Comparison of ENCODE assay signal across 7 cellular contexts in the genomic region with DNA sequence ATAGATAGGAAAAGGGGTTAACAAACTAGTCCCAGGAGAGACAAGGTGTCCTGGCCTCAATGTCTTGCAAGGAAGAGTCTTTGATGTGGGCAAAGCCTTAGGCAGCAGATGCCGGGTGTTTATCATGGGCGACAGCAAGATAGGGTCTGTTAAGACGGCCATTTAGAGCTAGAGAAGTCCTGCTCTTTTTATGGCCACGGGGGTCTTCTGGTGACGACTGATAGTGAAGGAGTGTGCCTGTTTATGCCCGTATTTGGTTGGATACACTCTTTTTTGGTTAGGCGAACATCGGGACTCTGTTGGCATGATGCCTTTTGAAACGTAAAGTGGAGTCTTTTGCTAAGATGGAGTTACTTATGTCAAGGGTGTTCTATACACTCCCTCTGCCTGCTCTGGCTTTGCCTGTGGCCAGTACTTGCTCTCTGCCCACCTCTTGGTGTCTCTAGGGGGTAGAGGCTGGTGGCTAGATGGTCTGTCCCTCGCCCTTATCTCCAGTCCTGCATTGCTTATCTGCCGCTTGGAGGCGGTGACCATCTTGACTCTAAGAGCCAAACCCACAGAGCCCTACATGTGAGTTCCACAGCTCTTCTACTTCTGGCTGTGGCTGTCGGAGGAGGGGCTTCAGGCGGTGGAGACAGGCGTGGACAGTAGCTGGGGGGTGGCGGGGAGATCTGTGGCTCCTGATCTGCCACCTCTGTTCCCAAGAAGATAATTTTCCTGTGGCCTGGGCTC. TPM values are rescaled to one million over a fixed set of nuclear protein-coding genes. Genes with fewer than 3 reads are reported as not detected.
DNase-seq lines count a peak whose midpoint lies in the region; ATAC-seq lines count a peak whose summit lies in the region.

No MANE protein-coding gene starts in this region.

- H3K4me1 Mint-ChIP-seq in activated CD4-positive, alpha-beta memory T cell treated with anti-CD3 and anti-CD28 coated beads, Interleukin-2, amount 10 ng/mL, durations not matched to agents 7 days and 5 days: peaks cover 50% of the 10 kb centered on the region
- H3K4me1 Mint-ChIP-seq in stimulated activated naive B cell treated with anti-CD40 and anti-IgM and Interleukin-4, amounts not matched to agents 10 μg/mL and 1 μg/mL and 100 μg/mL, for 72 hours: peaks cover 22 to 32% of the 10 kb centered on the region in 2 donors

- ATAC-seq in right cardiac atrium: no peak
- ATAC-seq in stimulated activated naive B cell treated with anti-CD40 and anti-IgM and Interleukin-4, amounts not matched to agents 10 μg/mL and 1 μg/mL and 100 μg/mL, for 72 hours (replicated peaks): no peak
- ATAC-seq in GM19455 (IDR thresholded peaks at IDR 0.05; ENCODE audit: unreplicated experiment): no peak
- ATAC-seq in HG03280 (IDR thresholded peaks at IDR 0.05; ENCODE audit: unreplicated experiment): no peak

- H3K9me3 ChIP-seq in HUES6 (ENCODE audit: control insufficient read depth, insufficient read depth, low read depth, low read length): no peaks in the 10 kb centered on the region
- no peaks in the 10 kb centered on the region for H3K9me3 ChIP-seq in right cardiac atrium (ENCODE audit: control insufficient read depth, low read length)

- POLR2A ChIA-PET in activated CD4-positive, alpha-beta memory T cell treated with anti-CD3 and anti-CD28 coated beads, Interleukin-2, amount 10 ng/mL, durations not matched to agents 7 days and 5 days (lab: Charles Lee): interaction anchor here (0.8 to 3.3 kb wide), 22 partner anchors 9 to 485 kb away, joined by 3 to 31 read pairs (median 5); a partner anchor contains a TSS

- CTCF ChIA-PET in activated CD4-positive, alpha-beta memory T cell treated with anti-CD3 and anti-CD28 coated beads, Interleukin-2, amount 10 ng/mL, durations not matched to agents 7 days and 5 days (lab: Charles Lee): interaction anchor here (0.6 to 18.1 kb wide), 22 partner anchors 9 to 332 kb away, joined by 3 to 374 read pairs (median 4); no protein-coding TSS in a partner anchor

- WGBS in right cardiac atrium: 80% methylated on average over 16 of the region's 16 CpGs

- no peak for DNase-seq in activated CD4-positive, alpha-beta memory T cell treated with anti-CD3 and anti-CD28 coated beads, Interleukin-2, amount 10 ng/mL, durations not matched to agents 7 days and 5 days
- DNase-seq in right cardiac atrium (no peak), midbrain (lab: John Stamatoyannopoulos, UW) (no peak)
- DNase-seq in stimulated activated naive B cell treated with anti-CD40 and anti-IgM and Interleukin-4, amounts not matched to agents 10 μg/mL and 1 μg/mL and 100 μg/mL, for 72 hours: no peak

- no peaks in the 10 kb centered on the region for H3K36me3 ChIP-seq in HUES6 (ENCODE audit: control insufficient read depth, insufficient read depth, low read length)

- H3K36me3 Mint-ChIP-seq in activated CD4-positive, alpha-beta memory T cell treated with anti-CD3 and anti-CD28 coated beads, Interleukin-2, amount 10 ng/mL, durations not matched to agents 7 days and 5 days (ENCODE audit: low read depth): no peaks in the 10 kb centered on the region
- peaks cover 0 to 2% of the 10 kb centered on the region in 2 donors for H3K36me3 Mint-ChIP-seq in stimulated activated naive B cell treated with anti-CD40 and anti-IgM and Interleukin-4, amounts not matched to agents 10 μg/mL and 1 μg/mL and 100 μg/mL, for 72 hours

- H3K27ac Mint-ChIP-seq in activated CD4-positive, alpha-beta memory T cell treated with anti-CD3 and anti-CD28 coated beads, Interleukin-2, amount 10 ng/mL, durations not matched to agents 7 days and 5 days: peak overlapping the region; percentile 86
- peak overlapping the region; percentile 97 for H3K27ac Mint-ChIP-seq in stimulated activated naive B cell treated with anti-CD40 and anti-IgM and Interleukin-4, amounts not matched to agents 10 μg/mL and 1 μg/mL and 100 μg/mL, for 72 hours

- H3K4me1 ChIP-seq in HUES6 (ENCODE audit: control insufficient read depth, insufficient read depth, low read length): peaks cover 11% of the 10 kb centered on the region
- peaks cover 8% of the 10 kb centered on the region for H3K4me1 ChIP-seq in right cardiac atrium (ENCODE audit: control insufficient read depth, insufficient read depth, low read length)

- H3K27me3 Mint-ChIP-seq in activated CD4-positive, alpha-beta memory T cell treated with anti-CD3 and anti-CD28 coated beads, Interleukin-2, amount 10 ng/mL, durations not matched to agents 7 days and 5 days: no peaks in the 10 kb centered on the region
- H3K27me3 Mint-ChIP-seq in stimulated activated naive B cell treated with anti-CD40 and anti-IgM and Interleukin-4, amounts not matched to agents 10 μg/mL and 1 μg/mL and 100 μg/mL, for 72 hours: no peaks in the 10 kb centered on the region

- H3K9me3 Mint-ChIP-seq in activated CD4-positive, alpha-beta memory T cell treated with anti-CD3 and anti-CD28 coated beads, Interleukin-2, amount 10 ng/mL, durations not matched to agents 7 days and 5 days: no peaks in the 10 kb centered on the region
- H3K9me3 Mint-ChIP-seq in stimulated activated naive B cell treated with anti-CD40 and anti-IgM and Interleukin-4, amounts not matched to agents 10 μg/mL and 1 μg/mL and 100 μg/mL, for 72 hours: peaks cover 0 to 2% of the 10 kb centered on the region in 2 donors

- intact Hi-C loops in right cardiac atrium (cut with DNase I): loop anchor here in 3 of 4 donors (5.0 to 10.0 kb wide), 3 partner anchors 50 to 145 kb away; a partner anchor contains a TSS

- H3K4me3 Mint-ChIP-seq in activated CD4-positive, alpha-beta memory T cell treated with anti-CD3 and anti-CD28 coated beads, Interleukin-2, amount 10 ng/mL, durations not matched to agents 7 days and 5 days: peak overlapping the region; percentile 93
- peak overlapping the region; percentile 88 to 94 for H3K4me3 Mint-ChIP-seq in stimulated activated naive B cell treated with anti-CD40 and anti-IgM and Interleukin-4, amounts not matched to agents 10 μg/mL and 1 μg/mL and 100 μg/mL, for 72 hours

- H3K4me3 ChIP-seq in HUES6 (ENCODE audit: low read depth, low read length): peak overlapping the region; percentile 48; the same call in 1 of the 2 replicates
- peak overlapping the region; percentile 40 for H3K4me3 ChIP-seq in right cardiac atrium (ENCODE audit: low read length)

- no peak overlapping the region for H3K27ac ChIP-seq in HUES6 (ENCODE audit: low read depth, low read length)
- H3K27ac ChIP-seq in right cardiac atrium (ENCODE audit: low read length): peak overlapping the region; percentile 92

- peaks cover 10% of the 10 kb centered on the region for H3K27me3 ChIP-seq in HUES6 (ENCODE audit: control insufficient read depth, insufficient read depth, low read length)
- H3K27me3 ChIP-seq in right cardiac atrium (ENCODE audit: control insufficient read depth, insufficient read depth): no peaks in the 10 kb centered on the region

- peak overlapping the region; percentile 25 for H3K9ac ChIP-seq in HUES6 (ENCODE audit: low read length)

RNA-seq across cellular contexts. Expression of a gene that starts 55.8 kb away (rescaled TPM):
- 10 to 100 TPM; 36.0 to 39.6 TPM for total RNA-seq in activated CD4-positive, alpha-beta memory T cell treated with anti-CD3 and anti-CD28 coated beads, Interleukin-2, amount 10 ng/mL, durations not matched to agents 7 days and 5 days
- total RNA-seq in right cardiac atrium: 10 to 100 TPM; 68.6 to 76.9 (median 73.6) TPM
- polyA plus RNA-seq in right cardiac atrium: 14.6 TPM
